ENCODE assay signal across 22 cellular contexts in the genomic region with DNA sequence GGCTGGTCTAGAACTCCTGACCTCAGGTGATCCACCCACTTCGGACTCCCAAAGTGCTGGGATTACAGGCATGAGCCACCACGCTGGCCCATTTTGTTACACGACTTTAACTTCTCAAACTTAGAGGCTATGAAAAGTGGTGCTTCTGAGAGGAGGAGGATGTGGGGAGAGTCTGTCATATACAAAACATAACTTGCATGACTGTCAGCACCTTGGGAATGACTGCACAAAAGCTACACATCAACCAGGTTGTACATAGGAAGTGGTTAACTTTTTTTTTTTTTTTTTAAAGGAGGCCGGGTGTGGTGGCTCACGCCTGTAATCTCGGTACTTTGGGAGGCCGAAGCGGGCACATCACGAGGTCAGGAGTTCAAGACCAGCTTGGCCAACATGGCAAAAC. TPM values are rescaled to one million over a fixed set of nuclear protein-coding genes. Genes with fewer than 3 reads are reported as not detected.
DNase-seq lines count a peak whose midpoint lies in the region; ATAC-seq, FAIRE-seq and TF ChIP-seq lines count a peak whose summit lies in the region.
"Had no signal": no experiment of that assay in that cellular context is flagged by ENCODE, and none has a peak within 500 bp of the region (broad histone marks: within the 10 kb centered on the region; RNA-seq: fewer than 3 reads in every experiment).

No MANE protein-coding gene starts in this region.

- no peaks in the 10 kb centered on the region for H3K4me1 ChIP-seq in BE2C
- H3K4me1 ChIP-seq: BLaER1, SJCRH30 had no signal

- H3K9me3 Mint-ChIP-seq in activated T-cell treated with anti-CD3 and anti-CD28 coated beads, Interleukin-2, amount 50 U/mL, for 72 hours = peaks cover 0 to 3% of the 10 kb centered on the region in 2 donors
- H3K9me3 Mint-ChIP-seq in T-helper 2 cell treated with Interferon-gamma antibody and Interleukin-4, amounts not matched to agents 5 μg/mL and 100 μg/mL, for 36 hours = peaks cover 5% of the 10 kb centered on the region
- H3K9me3 Mint-ChIP-seq in central memory CD8-positive, alpha-beta T cell = no peaks in the 10 kb centered on the region
- H3K9me3 Mint-ChIP-seq: CD4-positive, alpha-beta T cell had no signal

- peaks cover 11 to 27% of the 10 kb centered on the region in 2 donors for H3K36me3 Mint-ChIP-seq in activated T-cell treated with anti-CD3 and anti-CD28 coated beads, Interleukin-2, amount 50 U/mL, for 72 hours (ENCODE audit: insufficient read depth in 2 of 2)
- peaks cover 72% of the 10 kb centered on the region for H3K36me3 Mint-ChIP-seq in T-helper 2 cell treated with Interferon-gamma antibody and Interleukin-4, amounts not matched to agents 5 μg/mL and 100 μg/mL, for 36 hours (ENCODE audit: low read depth)
- peaks cover 58% of the 10 kb centered on the region for H3K36me3 Mint-ChIP-seq in central memory CD8-positive, alpha-beta T cell (ENCODE audit: insufficient read depth)

- peaks cover 6% of the 10 kb centered on the region for H3K4me1 Mint-ChIP-seq in activated T-cell treated with anti-CD3 and anti-CD28 coated beads, Interleukin-2, amount 50 U/mL, for 72 hours (ENCODE audit: low read depth)
- peaks cover 9% of the 10 kb centered on the region for H3K4me1 Mint-ChIP-seq in T-helper 2 cell treated with Interferon-gamma antibody and Interleukin-4, amounts not matched to agents 5 μg/mL and 100 μg/mL, for 36 hours (ENCODE audit: low read depth)
- H3K4me1 Mint-ChIP-seq in central memory CD8-positive, alpha-beta T cell = peaks cover 5% of the 10 kb centered on the region

- FAIRE-seq in GM12891 (lab: Jason Lieb, UNC) = peak; percentile 35
- FAIRE-seq: GM12892, RCC 7860 had no signal

- H3K36me3 ChIP-seq in BE2C = peaks cover 30% of the 10 kb centered on the region

- H3K27ac Mint-ChIP-seq in activated T-cell treated with anti-CD3 and anti-CD28 coated beads, Interleukin-2, amount 50 U/mL, for 72 hours = peak overlapping the region; percentile 79
- H3K27ac Mint-ChIP-seq in T-helper 2 cell treated with Interferon-gamma antibody and Interleukin-4, amounts not matched to agents 5 μg/mL and 100 μg/mL, for 36 hours = peak overlapping the region; percentile 5
- peak overlapping the region; percentile 57 for H3K27ac Mint-ChIP-seq in central memory CD8-positive, alpha-beta T cell (ENCODE audit: low read depth)
- H3K27ac Mint-ChIP-seq: CD4-positive, alpha-beta T cell; H9 had no signal

- DNase-seq in activated T-cell treated with anti-CD3 and anti-CD28 coated beads, Interleukin-2, amount 50 U/mL, for 72 hours = peak; percentile 13 to 20
- no peak for DNase-seq in activated T-cell treated with anti-CD3 and anti-CD28 coated beads, Interleukin-2, amount 50 U/mL, for 48 hours
- DNase-seq in GM12891 (ENCODE audit: insufficient read length, low spot score) = no peak
- no peak for DNase-seq in T-helper 2 cell treated with Interferon-gamma antibody and Interleukin-4, amounts not matched to agents 5 μg/mL and 100 μg/mL, for 36 hours (ENCODE audit: low spot score)
- no peak for DNase-seq in central memory CD8-positive, alpha-beta T cell (ENCODE audit: low spot score in 2 of 2)
- no peak for DNase-seq in BE2C
- DNase-seq in DMS114 treated with DMSO at 0.1 percent for 48 hours (lab: John Stamatoyannopoulos, UW; ENCODE audit: unreplicated experiment) = no peak
- DNase-seq: CD4-positive, alpha-beta T cell; COR-L47; DMS 273 treated with DMSO at 0.1 percent for 48 hours; GM23248; H9; Kasumi-1; NCI-H1417; NCI-H187; NCI-H446 treated with DMSO at 0.1 percent for 48 hours; NCI-H526 treated with DMSO at 0.1 percent for 48 hours; OCI-M1; SJCRH30 had no signal

- H3K4me3 Mint-ChIP-seq in activated T-cell treated with anti-CD3 and anti-CD28 coated beads, Interleukin-2, amount 50 U/mL, for 72 hours = peak overlapping the region in 1 of 2 donors; percentile 55
- no peak overlapping the region for H3K4me3 Mint-ChIP-seq in T-helper 2 cell treated with Interferon-gamma antibody and Interleukin-4, amounts not matched to agents 5 μg/mL and 100 μg/mL, for 36 hours
- H3K4me3 Mint-ChIP-seq in central memory CD8-positive, alpha-beta T cell = no peak overlapping the region
- H3K4me3 Mint-ChIP-seq: CD4-positive, alpha-beta T cell; H9 had no signal

- H3K4me3 ChIP-seq in BE2C (ENCODE audit: low read depth, low read length) = no peak overlapping the region
- H3K4me3 ChIP-seq: BLaER1, GM23248, SJCRH30 had no signal

- no peak for TF ChIP-seq CTCF in BE2C (IDR thresholded peaks at IDR 0.05; ENCODE audit: low read depth, low read length)

- ATAC-seq in activated T-cell treated with anti-CD3 and anti-CD28 coated beads, Interleukin-2, amount 50 U/mL, for 72 hours (replicated peaks in 1 of 2) = peak; percentile 80 to 99
- no peak for ATAC-seq in central memory CD8-positive, alpha-beta T cell (replicated peaks; ENCODE audit: extremely low read depth, poor library complexity, severe bottlenecking)

- H3K9me3 ChIP-seq in BE2C = no peaks in the 10 kb centered on the region
- H3K9me3 ChIP-seq: BLaER1, SJCRH30 had no signal

- H3K27me3 ChIP-seq in BE2C = no peaks in the 10 kb centered on the region
- H3K27me3 ChIP-seq: BLaER1, SJCRH30 had no signal

- no peaks in the 10 kb centered on the region for H3K27me3 Mint-ChIP-seq in activated T-cell treated with anti-CD3 and anti-CD28 coated beads, Interleukin-2, amount 50 U/mL, for 72 hours (ENCODE audit: low read depth)
- H3K27me3 Mint-ChIP-seq in T-helper 2 cell treated with Interferon-gamma antibody and Interleukin-4, amounts not matched to agents 5 μg/mL and 100 μg/mL, for 36 hours (ENCODE audit: low read depth) = no peaks in the 10 kb centered on the region
- H3K27me3 Mint-ChIP-seq in central memory CD8-positive, alpha-beta T cell = no peaks in the 10 kb centered on the region
- H3K27me3 Mint-ChIP-seq: CD4-positive, alpha-beta T cell had no signal

- TF ChIP-seq POLR2A in GM12891 (IDR thresholded peaks at IDR 0.05; ENCODE audit: low read depth, low read length) = no peak

TF ChIP-seq in GM12891, 5 proteins besides CTCF, POLR2A, EP300 and RAD21:
- TF ChIP-seq PAX5 (IDR thresholded peaks at IDR 0.05; ENCODE audit: insufficient read depth, low read length, severe bottlenecking) = no peak
- TF ChIP-seq TAF1 (IDR thresholded peaks at IDR 0.05; ENCODE audit: low read depth, low read length) = no peak
- TF ChIP-seq POU2F2 (IDR thresholded peaks at IDR 0.05; ENCODE audit: low read depth, low read length) = no peak
- TF ChIP-seq POLR2AphosphoS5 (IDR thresholded peaks at IDR 0.05; ENCODE audit: low read depth, low read length) = no peak
- TF ChIP-seq SPI1 (IDR thresholded peaks at IDR 0.05; ENCODE audit: low read depth, low read length) = no peak

RNA-seq across cellular contexts. Expression of gene GSDME, which starts 43.4 kb away (rescaled TPM):
- 10 to 100 TPM; 19.3 to 20.6 TPM for total RNA-seq in activated T-cell treated with anti-CD3 and anti-CD28 coated beads, Interleukin-2, amount 50 U/mL, for 72 hours
- 122 TPM for polyA plus RNA-seq in GM12891 (2012; ENCODE audit: low read depth, missing spikeins)
- polyA plus RNA-seq in BE2C (2012; ENCODE audit: insufficient read depth, insufficient read length, low read depth) = 5.8 TPM

Comparison
In these comparisons a context has a peak if more than half of its experiments do, and no peak if none do; other contexts are left out.
1. DNase-seq: peak in activated T-cell treated with anti-CD3 and anti-CD28 coated beads, Interleukin-2, amount 50 U/mL, for 72 hours (2 of 2); none in activated T-cell treated with anti-CD3 and anti-CD28 coated beads, Interleukin-2, amount 50 U/mL, for 48 hours (0 of 2), GM12891 (single experiment), T-helper 2 cell treated with Interferon-gamma antibody and Interleukin-4, amounts not matched to agents 5 μg/mL and 100 μg/mL, for 36 hours (single experiment), central memory CD8-positive, alpha-beta T cell (0 of 2), BE2C (single experiment) and DMS114 treated with DMSO at 0.1 percent for 48 hours (single experiment).
2. H3K27ac Mint-ChIP-seq: peak in every context shown above with its lines; median percentile 79 in activated T-cell treated with anti-CD3 and anti-CD28 coated beads, Interleukin-2, amount 50 U/mL, for 72 hours; 57 in central memory CD8-positive, alpha-beta T cell; 5 in T-helper 2 cell treated with Interferon-gamma antibody and Interleukin-4, amounts not matched to agents 5 μg/mL and 100 μg/mL, for 36 hours.